31 cellular contexts compared by ENCODE assay signal in the genomic region with DNA sequence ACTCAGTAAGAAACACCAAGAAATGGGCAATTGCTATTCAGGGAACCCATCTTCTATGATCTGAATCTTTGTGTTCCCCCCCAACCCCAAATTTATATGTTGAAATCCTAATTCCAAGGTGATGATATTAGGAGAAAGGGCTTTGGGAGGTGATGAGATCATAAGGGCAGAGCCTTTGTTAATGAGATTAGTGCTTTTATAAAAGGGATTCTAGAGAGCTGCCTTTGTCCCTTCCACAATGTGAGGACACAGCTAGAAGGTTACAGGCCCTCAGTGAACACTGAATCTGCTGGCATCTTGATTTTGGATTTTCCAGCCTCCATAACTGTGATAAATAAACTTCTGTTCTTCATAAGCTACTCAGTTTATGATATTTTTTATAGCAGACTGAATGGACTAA.
"Had no signal": no experiment of that assay in that cellular context is flagged by ENCODE, and none has a peak within 500 bp of the region (broad histone marks: within the 10 kb centered on the region; RNA-seq: fewer than 3 reads in every experiment).

No MANE protein-coding gene starts in this region.

- H3K9me3 Mint-ChIP-seq: activated CD4-positive, alpha-beta T cell treated with anti-CD3 and anti-CD28 coated beads, Interleukin-2, amount 10 ng/mL, durations not matched to agents 24 days and 14 days; activated naive CD4-positive, alpha-beta T cell treated with anti-CD3 and anti-CD28 coated beads, Interleukin-2, amount 50 U/mL, for 24 hours; activated naive CD8-positive, alpha-beta T cell treated with anti-CD3 and anti-CD28 coated beads, Interleukin-2, amount 10 ng/mL, durations not matched to agents 7 days and 5 days; activated T-cell treated with anti-CD3 and anti-CD28 coated beads, Interleukin-2, amount 50 U/mL, for 24 hours; activated T-helper 2 cell treated with anti-CD3 and anti-CD28 coated beads, Interferon-gamma antibody, Interleukin-2, Interleukin-4, amounts not matched to agents 10 μg/mL and 5 μg/mL and 100 μg/mL, durations not matched to agents 14 hours and 24 hours and 36 hours had no signal

- DNase-seq: activated CD4-positive, alpha-beta T cell treated with anti-CD3 and anti-CD28 coated beads, Interleukin-2, amount 10 ng/mL, durations not matched to agents 24 days and 14 days; activated CD4-positive, alpha-beta T cell treated with anti-CD3 and anti-CD28 coated beads, Interleukin-2, amount 50 U/mL, for 4 hours; activated CD8-positive, alpha-beta T cell treated with anti-CD3 and anti-CD28 coated beads, Interleukin-2, amount 10 ng/mL, durations not matched to agents 7 days and 5 days; activated gamma-delta T cell; activated naive CD4-positive, alpha-beta T cell treated with Interleukin-2 at 50 U/mL for 16 hours; activated naive CD8-positive, alpha-beta T cell treated with anti-CD3 and anti-CD28 coated beads, Interleukin-2, amount 10 ng/mL, durations not matched to agents 7 days and 5 days; activated T-cell treated with anti-CD3 and anti-CD28 coated beads, Interleukin-2, amount 50 U/mL, for 24 hours; amygdala; Kasumi-1; KG1; MG63; NCI-H1092 treated with DMSO at 0.1 percent for 48 hours; NCI-H1417; NCI-H146; NCI-H187; NCI-H2029 treated with DMSO at 0.1 percent for 48 hours; NCI-H2107; NCI-H2171; NCI-H510A treated with DMSO at 0.1 percent for 48 hours; NCI-H526 treated with DMSO at 0.1 percent for 48 hours; NCI-H774; SHP77; SJCRH30; T1000; WERI-Rb-1 had no signal

- H3K4me1 ChIP-seq: ascending aorta had no signal

- H3K4me3 ChIP-seq: ascending aorta, cardiac muscle cell, MG63, SJCRH30, SK-N-MC had no signal

- H3K27ac Mint-ChIP-seq: activated CD4-positive, alpha-beta T cell treated with anti-CD3 and anti-CD28 coated beads, Interleukin-2, amount 10 ng/mL, durations not matched to agents 24 days and 14 days; activated CD8-positive, alpha-beta T cell treated with anti-CD3 and anti-CD28 coated beads, Interleukin-2, amount 10 ng/mL, durations not matched to agents 7 days and 5 days; activated naive CD4-positive, alpha-beta T cell treated with anti-CD3 and anti-CD28 coated beads, Interleukin-2, amount 50 U/mL, for 24 hours; activated naive CD8-positive, alpha-beta T cell treated with anti-CD3 and anti-CD28 coated beads, Interleukin-2, amount 10 ng/mL, durations not matched to agents 7 days and 5 days; activated T-cell treated with anti-CD3 and anti-CD28 coated beads, Interleukin-2, amount 50 U/mL, for 24 hours; activated T-helper 2 cell treated with anti-CD3 and anti-CD28 coated beads, Interferon-gamma antibody, Interleukin-2, Interleukin-4, amounts not matched to agents 10 μg/mL and 5 μg/mL and 100 μg/mL, durations not matched to agents 14 hours and 24 hours and 36 hours had no signal

- ATAC-seq: activated CD8-positive, alpha-beta T cell treated with anti-CD3 and anti-CD28 coated beads, Interleukin-2, amount 10 ng/mL, durations not matched to agents 7 days and 5 days; Panc1 had no signal

- H3K27ac ChIP-seq: ascending aorta, cardiac muscle cell, SJCRH30, SK-N-MC, WERI-Rb-1 had no signal

- H3K4me3 Mint-ChIP-seq: activated CD4-positive, alpha-beta T cell treated with anti-CD3 and anti-CD28 coated beads, Interleukin-2, amount 10 ng/mL, durations not matched to agents 24 days and 14 days; activated CD8-positive, alpha-beta T cell treated with anti-CD3 and anti-CD28 coated beads, Interleukin-2, amount 10 ng/mL, durations not matched to agents 7 days and 5 days; activated naive CD4-positive, alpha-beta T cell treated with anti-CD3 and anti-CD28 coated beads, Interleukin-2, amount 50 U/mL, for 24 hours; activated naive CD8-positive, alpha-beta T cell treated with anti-CD3 and anti-CD28 coated beads, Interleukin-2, amount 10 ng/mL, durations not matched to agents 7 days and 5 days; activated T-cell treated with anti-CD3 and anti-CD28 coated beads, Interleukin-2, amount 50 U/mL, for 24 hours had no signal

- H3K36me3 Mint-ChIP-seq: activated naive CD4-positive, alpha-beta T cell treated with anti-CD3 and anti-CD28 coated beads, Interleukin-2, amount 50 U/mL, for 24 hours; activated naive CD8-positive, alpha-beta T cell treated with anti-CD3 and anti-CD28 coated beads, Interleukin-2, amount 10 ng/mL, durations not matched to agents 7 days and 5 days had no signal

- H3K27me3 Mint-ChIP-seq: activated CD4-positive, alpha-beta T cell treated with anti-CD3 and anti-CD28 coated beads, Interleukin-2, amount 10 ng/mL, durations not matched to agents 24 days and 14 days; activated T-cell treated with anti-CD3 and anti-CD28 coated beads, Interleukin-2, amount 50 U/mL, for 24 hours had no signal

- H3K27me3 ChIP-seq: ascending aorta, cardiac muscle cell, MG63, SJCRH30 had no signal

- H3K9me3 ChIP-seq: ascending aorta, MG63, SJCRH30 had no signal

- H3K4me1 Mint-ChIP-seq: activated CD4-positive, alpha-beta T cell treated with anti-CD3 and anti-CD28 coated beads, Interleukin-2, amount 10 ng/mL, durations not matched to agents 24 days and 14 days; activated naive CD4-positive, alpha-beta T cell treated with anti-CD3 and anti-CD28 coated beads, Interleukin-2, amount 50 U/mL, for 24 hours; activated naive CD8-positive, alpha-beta T cell treated with anti-CD3 and anti-CD28 coated beads, Interleukin-2, amount 10 ng/mL, durations not matched to agents 7 days and 5 days had no signal

- H3K36me3 ChIP-seq: ascending aorta, cardiac muscle cell, MG63, WERI-Rb-1 had no signal
